In the genomic region with DNA sequence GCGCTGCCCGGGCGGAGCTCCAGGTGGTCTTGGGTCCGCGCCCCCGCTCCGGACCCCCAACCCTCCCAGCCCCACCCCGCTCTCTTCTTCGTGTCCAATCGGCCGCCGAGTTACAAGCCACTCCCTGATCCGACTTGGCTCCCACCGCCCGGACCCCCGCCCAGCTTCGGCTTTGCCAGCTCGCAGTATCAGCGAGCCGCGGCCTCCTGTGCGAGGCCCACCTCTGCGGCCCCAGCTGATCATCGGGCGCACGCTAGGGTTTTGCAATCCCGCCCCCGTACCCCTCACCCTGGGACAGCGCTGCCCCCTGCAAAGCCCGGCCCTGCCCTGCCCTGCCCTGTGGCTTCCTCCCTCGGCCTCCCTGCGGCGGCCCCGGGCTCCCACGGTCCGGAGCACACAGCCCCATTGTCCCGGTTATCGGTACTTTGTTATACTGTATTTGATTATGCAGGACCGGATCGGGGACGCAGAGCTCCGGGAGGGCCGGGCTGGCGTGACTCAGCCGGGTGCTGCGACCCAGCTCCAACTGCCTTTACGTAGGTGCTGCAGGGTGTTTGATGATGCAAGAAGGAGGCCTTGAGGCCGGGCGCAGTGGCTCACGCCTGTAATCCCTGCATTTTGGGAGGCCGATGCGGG, we compare ENCODE assay signal across 8 cellular contexts. TPM values are rescaled to one million over a fixed set of nuclear protein-coding genes. Genes with fewer than 3 reads are reported as not detected.
DNase-seq lines count a peak whose midpoint lies in the region; ATAC-seq, FAIRE-seq and TF ChIP-seq lines count a peak whose summit lies in the region.

No MANE protein-coding gene starts in this region.

- no peaks in the 10 kb centered on the region for H3K36me3 ChIP-seq in body of pancreas (replicated peaks in 1 of 2; ENCODE audit: insufficient read depth in 1 of 2, low read depth in 2 of 2)
- no peaks in the 10 kb centered on the region for H3K36me3 ChIP-seq in kidney (ENCODE audit: control insufficient read depth in 1 of 2, insufficient read depth in 2 of 2, low read length in 2 of 2)
- peaks cover 3% of the 10 kb centered on the region; the same call in 1 of the 2 replicates for H3K36me3 ChIP-seq in HAP-1 (replicated peaks)

- H3K9me3 ChIP-seq in body of pancreas, result no peaks in the 10 kb centered on the region
- H3K9me3 ChIP-seq in kidney (ENCODE audit: control insufficient read depth in 1 of 2, low read length in 2 of 2), result no peaks in the 10 kb centered on the region
- H3K9me3 ChIP-seq in HAP-1, result no peaks in the 10 kb centered on the region

- H3K4me1 Mint-ChIP-seq in stimulated activated effector memory CD8-positive, alpha-beta T cell treated with anti-CD3 and anti-CD28 coated beads, Interleukin-12 subunit alpha, Interleukin-12 subunit beta, amount 100 ng/mL, for 72 hours, result peaks cover 37% of the 10 kb centered on the region

- H3K4me3 ChIP-seq in GM12864 (ENCODE audit: low read depth, low read length) (peak overlapping the region; percentile 67), HL-60 (replicated peaks; ENCODE audit: insufficient read depth, low read length) (peak overlapping the region; percentile 35), body of pancreas (peak overlapping the region; percentile 44 to 63), kidney (ENCODE audit: low read length in 2 of 2) (peak overlapping the region in 1 of 2 donors; percentile 44), HAP-1 (no peak overlapping the region)

- H3K9me3 Mint-ChIP-seq in stimulated activated effector memory CD8-positive, alpha-beta T cell treated with anti-CD3 and anti-CD28 coated beads, Interleukin-12 subunit alpha, Interleukin-12 subunit beta, amount 100 ng/mL, for 72 hours, result no peaks in the 10 kb centered on the region

- H3K9ac ChIP-seq in kidney (ENCODE audit: low read length in 2 of 2), result no peak overlapping the region

- H3K36me3 Mint-ChIP-seq in stimulated activated effector memory CD8-positive, alpha-beta T cell treated with anti-CD3 and anti-CD28 coated beads, Interleukin-12 subunit alpha, Interleukin-12 subunit beta, amount 100 ng/mL, for 72 hours, result peaks cover 99% of the 10 kb centered on the region

- intact Hi-C loops in body of pancreas (cut with DNase I), result no loop called here
- intact Hi-C loops in kidney (cut with DNase I), result no loop called here

- 1 to 6% methylated on average over 26 to 51 of the region's 52 CpGs for WGBS in body of pancreas, 2 donors

- TF ChIP-seq POLR2A in body of pancreas (IDR thresholded peaks at IDR 0.05), result peak; percentile 68 to 83 (median 78)

- H3K27ac ChIP-seq in HL-60 (replicated peaks) (peak overlapping the region; percentile 72), body of pancreas (peak overlapping the region; percentile 84 to 93 (median 90)), kidney (ENCODE audit: low read depth in 2 of 2, low read length in 2 of 2) (no peak overlapping the region)

- no peak for FAIRE-seq in kidney (lab: Jason Lieb, UNC)

- DNase-seq in GM12864 (ENCODE audit: low read depth), result no peak
- peak; percentile 81 to 83 for DNase-seq in HL-60 (ENCODE audit: low read depth in 1 of 2, low spot score in 1 of 2)
- peak; percentile 97 for DNase-seq in SW480 (ENCODE audit: low spot score)
- peak; percentile 73 to 86 (median 83) for DNase-seq in body of pancreas
- DNase-seq in kidney, result peak; percentile 85
- DNase-seq in stimulated activated effector memory CD8-positive, alpha-beta T cell treated with anti-CD3 and anti-CD28 coated beads, Interleukin-12 subunit alpha, Interleukin-12 subunit beta, amount 100 ng/mL, for 72 hours (ENCODE audit: low spot score in 2 of 2), result peak in 1 of 2 donors; percentile 48
- DNase-seq in GM19240 (ENCODE audit: insufficient read length, low spot score), result no peak
- no peak for DNase-seq in HAP-1 (ENCODE audit: low spot score in 2 of 2)

- in situ Hi-C loops in HAP-1 (cut with MboI; ENCODE audit: low sequenced_read_pairs), result no loop called here

- peak; percentile 77 for ATAC-seq in body of pancreas
- peak; percentile 82 for ATAC-seq in stimulated activated effector memory CD8-positive, alpha-beta T cell treated with anti-CD3 and anti-CD28 coated beads, Interleukin-12 subunit alpha, Interleukin-12 subunit beta, amount 100 ng/mL, for 72 hours

- H3K27ac Mint-ChIP-seq in stimulated activated effector memory CD8-positive, alpha-beta T cell treated with anti-CD3 and anti-CD28 coated beads, Interleukin-12 subunit alpha, Interleukin-12 subunit beta, amount 100 ng/mL, for 72 hours, result peak overlapping the region; percentile 92

- no peak for TF ChIP-seq CTCF in GM12864 (IDR thresholded peaks at IDR 0.05; ENCODE audit: low read depth, low read length, missing control alignments)
- no peak for TF ChIP-seq CTCF in HL-60 (IDR thresholded peaks at IDR 0.05; ENCODE audit: insufficient read depth, low read length)
- no peak for TF ChIP-seq CTCF in body of pancreas (IDR thresholded peaks at IDR 0.05)
- no peak for TF ChIP-seq CTCF in kidney (IDR thresholded peaks at IDR 0.05; ENCODE audit: borderline replicate concordance, extremely low read depth, insufficient read depth)

- H3K4me3 Mint-ChIP-seq in stimulated activated effector memory CD8-positive, alpha-beta T cell treated with anti-CD3 and anti-CD28 coated beads, Interleukin-12 subunit alpha, Interleukin-12 subunit beta, amount 100 ng/mL, for 72 hours, result peak overlapping the region; percentile 89

- peaks cover 19% of the 10 kb centered on the region for H3K4me1 ChIP-seq in body of pancreas
- peaks cover 0 to 3% of the 10 kb centered on the region in 2 donors for H3K4me1 ChIP-seq in kidney (ENCODE audit: control insufficient read depth in 1 of 2, insufficient read depth in 1 of 2, low read depth in 1 of 2, low read length in 2 of 2)
- H3K4me1 ChIP-seq in HAP-1, result no peaks in the 10 kb centered on the region

- H3K27me3 ChIP-seq in HL-60 (ENCODE audit: insufficient read depth, poor library complexity, severe bottlenecking), result no peaks in the 10 kb centered on the region
- no peaks in the 10 kb centered on the region for H3K27me3 ChIP-seq in body of pancreas
- H3K27me3 ChIP-seq in HAP-1 (ENCODE audit: low read depth), result no peaks in the 10 kb centered on the region

RNA-seq across cellular contexts. Expression of gene LPAR2, which starts 0.6 kb away (rescaled TPM):
- total RNA-seq in body of pancreas (10 to 100 TPM; 14.3 to 20.8 TPM), kidney (10.4 TPM)
- polyA plus RNA-seq in kidney (ENCODE audit: insufficient read depth, low read depth, low replicate concordance), result 5.6 TPM

RNA-seq across cellular contexts. Expression of gene PBX4, which starts 10.1 kb away (rescaled TPM):
- total RNA-seq in body of pancreas (1 to 10 TPM; 1.6 to 8.2 TPM), kidney (5.7 TPM)
- 3.9 TPM for polyA plus RNA-seq in kidney (ENCODE audit: insufficient read depth, low read depth, low replicate concordance)

RNA-seq across cellular contexts. Expression of gene GMIP, which starts 14.8 kb away (rescaled TPM):
- 10 to 100 TPM in 1 of 2 donors, 1 to 10 TPM in 1; 3.6 to 20.1 TPM for total RNA-seq in body of pancreas
- total RNA-seq in kidney, result 18.8 TPM
- polyA plus RNA-seq in kidney (ENCODE audit: insufficient read depth, low read depth, low replicate concordance), result 3.3 TPM

RNA-seq across cellular contexts. Expression of gene ATP13A1, which starts 34.9 kb away (rescaled TPM):
- 100 to 1,000 TPM in 1 of 2 donors, 10 to 100 TPM in 1; 38.7 to 570 TPM for total RNA-seq in body of pancreas
- 78.1 TPM for total RNA-seq in kidney
- polyA plus RNA-seq in kidney (ENCODE audit: insufficient read depth, low read depth, low replicate concordance), result 30.1 TPM

RNA-seq across cellular contexts. Expression of gene ZNF101, which starts 40.0 kb away (rescaled TPM):
- total RNA-seq in body of pancreas (1 to 10 TPM; 5.3 to 6.7 TPM), kidney (21.2 TPM)
- 10.2 TPM for polyA plus RNA-seq in kidney (ENCODE audit: insufficient read depth, low read depth, low replicate concordance)

Comparison
In these comparisons a context has a peak if more than half of its experiments do, and no peak if none do; other contexts are left out.
1. DNase-seq: peak in HL-60 (2 of 2), SW480 (single experiment), body of pancreas (4 of 4) and kidney (single experiment); none in GM12864 (single experiment), GM19240 (single experiment) and HAP-1 (0 of 2).
2. H3K27ac ChIP-seq: peak in HL-60 (single experiment) and body of pancreas (4 of 4); none in kidney (0 of 2).